ENCODE assay signal across 15 cellular contexts in the genomic region with DNA sequence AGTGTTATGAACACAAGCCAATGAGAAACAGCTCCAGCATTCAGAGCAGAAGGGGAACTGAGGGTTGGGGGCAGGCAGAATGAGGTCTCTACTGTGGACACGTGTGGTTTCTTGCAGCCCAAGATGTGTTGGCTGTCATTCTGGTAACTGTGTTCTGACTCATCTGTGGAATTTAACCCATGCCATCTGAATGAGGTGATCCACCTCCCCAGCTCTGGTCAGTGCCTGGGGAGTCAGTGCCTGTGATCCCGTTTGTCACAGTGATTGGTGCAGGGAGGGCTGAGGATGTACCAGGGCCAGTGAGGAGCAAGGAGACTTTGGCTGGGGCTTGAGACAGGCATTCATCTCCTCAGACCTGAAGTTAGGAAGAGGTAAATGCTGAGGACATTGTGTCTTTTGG.
DNase-seq lines count a peak whose midpoint lies in the region; ATAC-seq, FAIRE-seq and TF ChIP-seq lines count a peak whose summit lies in the region.
"Had no signal": no experiment of that assay in that cellular context is flagged by ENCODE, and none has a peak within 500 bp of the region (broad histone marks: within the 10 kb centered on the region; RNA-seq: fewer than 3 reads in every experiment).

No MANE protein-coding gene starts in this region.

- DNase-seq in AG20443 (ENCODE audit: low spot score) (peak; percentile 71), LHCN-M2 (ENCODE audit: low read depth) (peak; percentile 75), astrocyte (ENCODE audit: low read depth) (peak; percentile 87), mesenchymal stem cell (peak; percentile 80), SKM-1 (lab: John Stamatoyannopoulos, UW; ENCODE audit: unreplicated experiment) (no peak), SKM-1 treated with dmso at 0.1 percent for 144 hours (lab: John Stamatoyannopoulos, UW; ENCODE audit: unreplicated experiment) (no peak)
- DNase-seq: activated CD4-positive, alpha-beta T cell treated with anti-CD3 and anti-CD28 coated beads, Interleukin-2, amount 10 ng/mL, durations not matched to agents 7 days and 5 days; activated naive CD4-positive, alpha-beta T cell treated with Interleukin-2 at 50 U/mL for 16 hours; CD8-positive, alpha-beta T cell; effector CD4-positive, alpha-beta T cell; KG1 had no signal

- peak overlapping the region; percentile 30 for H3K27ac ChIP-seq in astrocyte (ENCODE audit: low read depth, low read length)
- H3K27ac ChIP-seq in mesenchymal stem cell (ENCODE audit: low read length, poor library complexity, severe bottlenecking) = peak overlapping the region; percentile 24
- H3K27ac ChIP-seq: SK-N-MC had no signal

- no peak overlapping the region for H3K23ac ChIP-seq in mesenchymal stem cell (ENCODE audit: low read length in 2 of 2)

- H3K18ac ChIP-seq in mesenchymal stem cell (ENCODE audit: low read depth in 1 of 2, low read length in 2 of 2) = peak overlapping the region; percentile 65 to 86

- H2BK120ac ChIP-seq in mesenchymal stem cell (ENCODE audit: low read depth, low read length) = peak overlapping the region; percentile 71

- no peak for TF ChIP-seq CTCF in astrocyte (IDR thresholded peaks at IDR 0.05; ENCODE audit: insufficient read depth, low read depth, low read length)

- H2BK5ac ChIP-seq in mesenchymal stem cell (ENCODE audit: low read depth, low read length, poor library complexity, severe bottlenecking) = peak overlapping the region; percentile 21

- H2BK12ac ChIP-seq in mesenchymal stem cell (ENCODE audit: low read length in 2 of 2) = peak overlapping the region; percentile 26 to 51

- H3K27me3 Mint-ChIP-seq in astrocyte (ENCODE audit: low read depth, unreplicated experiment) = no peaks in the 10 kb centered on the region

- H3K4me3 ChIP-seq in astrocyte (ENCODE audit: insufficient read depth, low read depth, low read length) = no peak overlapping the region
- H3K4me3 ChIP-seq in mesenchymal stem cell (ENCODE audit: insufficient read depth in 1 of 2, low read depth in 1 of 2, low read length in 2 of 2) = no peak overlapping the region
- H3K4me3 ChIP-seq: SK-N-MC had no signal

- no peak overlapping the region for H4K91ac ChIP-seq in mesenchymal stem cell (ENCODE audit: low read length)

- H3K4me2 ChIP-seq in astrocyte (ENCODE audit: low read length) (peak overlapping the region; percentile 36), mesenchymal stem cell (ENCODE audit: low read length, poor library complexity, severe bottlenecking) (no peak overlapping the region)

- H3K4ac ChIP-seq in mesenchymal stem cell (ENCODE audit: low read depth in 1 of 2, low read length in 2 of 2) = no peak overlapping the region

- H3K9me3 Mint-ChIP-seq in astrocyte (ENCODE audit: unreplicated experiment) = no peaks in the 10 kb centered on the region
- H3K9me3 Mint-ChIP-seq: activated CD4-positive, alpha-beta T cell treated with anti-CD3 and anti-CD28 coated beads, Interleukin-2, amount 10 ng/mL, durations not matched to agents 7 days and 5 days; CD8-positive, alpha-beta T cell had no signal

- H3K36me3 ChIP-seq in astrocyte (ENCODE audit: insufficient read depth, low read length) (no peaks in the 10 kb centered on the region), mesenchymal stem cell (ENCODE audit: control insufficient read depth in 1 of 2, insufficient read depth in 2 of 2, low read depth in 1 of 2, low read length in 2 of 2) (no peaks in the 10 kb centered on the region)

- ATAC-seq in HG03439 (IDR thresholded peaks at IDR 0.05; ENCODE audit: unreplicated experiment) (no peak), HG03097 (IDR thresholded peaks at IDR 0.05; ENCODE audit: low FRiP score, unreplicated experiment) (no peak)
- ATAC-seq: CD8-positive, alpha-beta T cell; sciatic nerve had no signal

- peak overlapping the region; percentile 86 for H3K27ac Mint-ChIP-seq in astrocyte (ENCODE audit: unreplicated experiment)
- H3K27ac Mint-ChIP-seq: activated CD4-positive, alpha-beta T cell treated with anti-CD3 and anti-CD28 coated beads, Interleukin-2, amount 10 ng/mL, durations not matched to agents 7 days and 5 days; CD8-positive, alpha-beta T cell had no signal

- H3K4me1 Mint-ChIP-seq in astrocyte (ENCODE audit: low read depth, unreplicated experiment) = peaks cover 51% of the 10 kb centered on the region

- no peak overlapping the region for H4K8ac ChIP-seq in mesenchymal stem cell (ENCODE audit: low read length)

- no peaks in the 10 kb centered on the region for H4K20me1 ChIP-seq in astrocyte (ENCODE audit: insufficient read depth, low read length)

- peak; percentile 96 for FAIRE-seq in astrocyte (lab: Jason Lieb, UNC)

- H3K14ac ChIP-seq in mesenchymal stem cell (ENCODE audit: low read length in 2 of 2) = peak overlapping the region in 1 of 2 experiments; percentile 19

- H3K79me1 ChIP-seq in mesenchymal stem cell (replicated peaks; ENCODE audit: low read length, poor library complexity, severe bottlenecking) = no peaks in the 10 kb centered on the region

- H3K9ac ChIP-seq in astrocyte (ENCODE audit: low read length) = no peak overlapping the region
- H3K9ac ChIP-seq in mesenchymal stem cell (ENCODE audit: low read length) = no peak overlapping the region

- WGBS in mesenchymal stem cell = 1% methylated on average over 2 of the region's 2 CpGs

- H2AK5ac ChIP-seq in mesenchymal stem cell (ENCODE audit: low read length, severe bottlenecking) = peak overlapping the region; percentile 65

- no peaks in the 10 kb centered on the region for H3K79me2 ChIP-seq in astrocyte (ENCODE audit: insufficient read depth, low read length)

- peak overlapping the region; percentile 31 for H3K4me3 Mint-ChIP-seq in astrocyte (ENCODE audit: unreplicated experiment)
- H3K4me3 Mint-ChIP-seq: activated CD4-positive, alpha-beta T cell treated with anti-CD3 and anti-CD28 coated beads, Interleukin-2, amount 10 ng/mL, durations not matched to agents 7 days and 5 days; CD8-positive, alpha-beta T cell had no signal

- H3K4me1 ChIP-seq in astrocyte (ENCODE audit: insufficient read depth, low read length) (peaks cover 30% of the 10 kb centered on the region), mesenchymal stem cell (ENCODE audit: control insufficient read depth, insufficient read depth, low read depth, low read length) (peaks cover 17% of the 10 kb centered on the region)

- H2BK15ac ChIP-seq in mesenchymal stem cell (ENCODE audit: low read depth, poor library complexity, severe bottlenecking) = no peak overlapping the region

- H3K9me3 ChIP-seq in astrocyte (ENCODE audit: insufficient read depth, low read depth, low read length) (no peaks in the 10 kb centered on the region), mesenchymal stem cell (ENCODE audit: control insufficient read depth, low read length) (no peaks in the 10 kb centered on the region)

- no peaks in the 10 kb centered on the region for H3K36me3 Mint-ChIP-seq in astrocyte (ENCODE audit: low read depth, unreplicated experiment)
- H3K36me3 Mint-ChIP-seq: CD8-positive, alpha-beta T cell had no signal

- H3K27me3 ChIP-seq in astrocyte (ENCODE audit: insufficient read depth, low read length) (no peaks in the 10 kb centered on the region), mesenchymal stem cell (ENCODE audit: control insufficient read depth in 1 of 2, insufficient read depth in 1 of 2, low read length in 2 of 2) (no peaks in the 10 kb centered on the region)

- peak overlapping the region; percentile 39 for H2AFZ ChIP-seq in astrocyte (ENCODE audit: low read depth, low read length)
- H2AFZ ChIP-seq in mesenchymal stem cell (ENCODE audit: low read depth, low read length) = no peak overlapping the region

Comparison
In these comparisons a context has a peak if more than half of its experiments do, and no peak if none do; other contexts are left out.
1. DNase-seq: peak in AG20443 (single experiment), LHCN-M2 (single experiment), astrocyte (single experiment) and mesenchymal stem cell (single experiment); none in SKM-1 (single experiment) and SKM-1 treated with dmso at 0.1 percent for 144 hours (single experiment).